ENCODE assay signal across 9 cellular contexts in genomic region chr5:143056792-143057579, GRCh38.
DNase-seq lines count a peak whose midpoint lies in the region; ATAC-seq and TF ChIP-seq lines count a peak whose summit lies in the region.
"Had no signal": no experiment of that assay in that cellular context is flagged by ENCODE, and none has a peak within 500 bp of the region (broad histone marks: within the 10 kb centered on the region; RNA-seq: fewer than 3 reads in every experiment).

No MANE protein-coding gene starts in this region.

- no peaks in the 10 kb centered on the region for H3K9me3 ChIP-seq in left ventricle myocardium inferior (replicated peaks)
- H3K9me3 ChIP-seq in aorta (ENCODE audit: control insufficient read depth, low read length) = no peaks in the 10 kb centered on the region
- H3K9me3 ChIP-seq: Caco-2 had no signal

- H3K27me3 ChIP-seq in left ventricle myocardium inferior (ENCODE audit: low read depth) = no peaks in the 10 kb centered on the region
- no peaks in the 10 kb centered on the region for H3K27me3 ChIP-seq in aorta (ENCODE audit: control insufficient read depth in 1 of 2, insufficient read depth in 2 of 2, low read length in 1 of 2)

- H3K4me1 ChIP-seq in left ventricle myocardium inferior (peaks cover 80% of the 10 kb centered on the region), aorta (ENCODE audit: control insufficient read depth in 1 of 2, insufficient read depth in 2 of 2, low read length in 2 of 2) (peaks cover 0 to 1% of the 10 kb centered on the region in 2 donors)
- H3K4me1 ChIP-seq: Caco-2 had no signal

- 98 to 99% methylated on average over 2 of the region's 2 CpGs for WGBS in aorta, 2 donors

- intact Hi-C loops in left ventricle myocardium inferior (cut with micrococcal nuclease) = no loop called here
- intact Hi-C loops in aorta (cut with DNase I) = no loop called here

- DNase-seq in GM12865 (ENCODE audit: low read depth) (peak; percentile 78), left ventricle myocardium inferior (no peak), aorta (no peak), NCI-H510A treated with DMSO at 0.1 percent for 48 hours (lab: John Stamatoyannopoulos, UW) (no peak), AG08396 (ENCODE audit: low spot score) (no peak)

- H3K27ac ChIP-seq in left ventricle myocardium inferior (replicated peaks) (peak overlapping the region; percentile 70), aorta (ENCODE audit: low read depth in 1 of 2, low read length in 2 of 2) (no peak overlapping the region)

- H3K4me3 ChIP-seq in GM12865 (ENCODE audit: low read depth, low read length) (peak overlapping the region; percentile 85), left ventricle myocardium inferior (no peak overlapping the region), aorta (ENCODE audit: low read length in 2 of 2) (no peak overlapping the region)

- H3K36me3 ChIP-seq in left ventricle myocardium inferior (peaks cover 38% of the 10 kb centered on the region), aorta (ENCODE audit: control insufficient read depth in 1 of 2, insufficient read depth in 2 of 2, low read length in 1 of 2) (peaks cover 0 to 2% of the 10 kb centered on the region in 2 donors)

- TF ChIP-seq CTCF in GM12865 (IDR thresholded peaks at IDR 0.05; ENCODE audit: insufficient read depth, low read depth, low read length, missing control alignments) = no peak
- no peak for TF ChIP-seq CTCF in left ventricle myocardium inferior (IDR thresholded peaks at IDR 0.05; ENCODE audit: borderline replicate concordance)

- ATAC-seq in GM21360 (IDR thresholded peaks at IDR 0.05; ENCODE audit: unreplicated experiment) = peak; percentile 33
- peak; percentile 33 for ATAC-seq in HG03442 (IDR thresholded peaks at IDR 0.05; ENCODE audit: unreplicated experiment)
- no peak for ATAC-seq in aorta (ENCODE audit: low FRiP score)
- ATAC-seq in GM19463 (IDR thresholded peaks at IDR 0.05; ENCODE audit: unreplicated experiment) = no peak

Comparison
In these comparisons a context has a peak if more than half of its experiments do, and no peak if none do; other contexts are left out.
1. ATAC-seq: peak in GM21360 (single experiment) and HG03442 (single experiment); none in aorta (single experiment) and GM19463 (single experiment).